ENCODE assay signal across 28 cellular contexts in the genomic region with DNA sequence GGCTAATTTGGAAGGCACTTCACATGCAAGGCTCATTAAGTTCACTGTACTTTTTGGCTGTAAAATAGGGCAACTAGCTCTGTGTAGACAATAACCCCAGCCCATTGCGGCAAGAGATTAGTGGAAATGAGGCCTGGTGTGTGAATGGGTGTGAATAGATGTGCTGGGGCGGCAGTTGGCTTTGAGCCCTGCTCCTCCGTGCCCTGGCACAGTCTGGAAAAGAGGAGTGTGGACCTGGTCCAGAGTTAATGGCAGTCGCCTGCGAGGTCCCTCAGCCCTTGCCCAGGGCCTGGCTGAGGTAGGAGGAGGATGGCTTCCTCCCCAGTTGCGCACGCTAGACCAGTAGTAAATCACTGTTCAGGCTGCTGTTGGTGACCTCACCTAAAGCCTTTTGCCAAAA. TPM values are rescaled to one million over a fixed set of nuclear protein-coding genes. Genes with fewer than 3 reads are reported as not detected.
DNase-seq lines count a peak whose midpoint lies in the region; ATAC-seq and TF ChIP-seq lines count a peak whose summit lies in the region.
"Had no signal": no experiment of that assay in that cellular context is flagged by ENCODE, and none has a peak within 500 bp of the region (broad histone marks: within the 10 kb centered on the region; RNA-seq: fewer than 3 reads in every experiment).

No MANE protein-coding gene starts in this region.

- no peaks in the 10 kb centered on the region for H3K9me3 ChIP-seq in HEK293 (ENCODE audit: control insufficient read depth, insufficient read depth, low read depth, low read length)
- H3K9me3 ChIP-seq in spleen: no peaks in the 10 kb centered on the region
- no peaks in the 10 kb centered on the region for H3K9me3 ChIP-seq in esophagus muscularis mucosa
- H3K9me3 ChIP-seq: adrenal gland, right lobe of liver, thoracic aorta had no signal

- DNase-seq in NCI-H446 (lab: John Stamatoyannopoulos, UW): peak; percentile 63 to 83
- peak; percentile 54 for DNase-seq in globus pallidus (ENCODE audit: low spot score)
- DNase-seq in spleen: peak; percentile 47
- DNase-seq in NOMO-1 treated with dmso at 0.1 percent for 144 hours (lab: John Stamatoyannopoulos, UW; ENCODE audit: unreplicated experiment): no peak
- no peak for DNase-seq in esophagus muscularis mucosa (ENCODE audit: extremely low spot score)
- DNase-seq: activated CD4-positive, alpha-beta T cell treated with anti-CD3 and anti-CD28 coated beads, Interleukin-2, amount 10 ng/mL, durations not matched to agents 7 days and 5 days; activated gamma-delta T cell; adrenal gland; COR-L47; foreskin fibroblast; H7; Kasumi-1; NCI-H1048; NCI-H2171; occipital lobe; right lobe of liver; SHP77 treated with DMSO at 0.1 percent for 48 hours had no signal

- no peak overlapping the region for H3K4me3 ChIP-seq in HEK293 (ENCODE audit: low read depth, low read length)
- H3K4me3 ChIP-seq in spleen: no peak overlapping the region
- no peak overlapping the region for H3K4me3 ChIP-seq in esophagus muscularis mucosa
- H3K4me3 ChIP-seq: adrenal gland, dorsolateral prefrontal cortex, right lobe of liver, thoracic aorta had no signal

- TF ChIP-seq POLR2A in spleen (IDR thresholded peaks at IDR 0.05) (no peak), esophagus muscularis mucosa (IDR thresholded peaks at IDR 0.05; ENCODE audit: low read depth) (no peak)

- 76 to 98% (median 93%) methylated on average over 5 to 7 of the region's 7 CpGs for WGBS in spleen, 5 donors
- WGBS in esophagus muscularis mucosa: 81% methylated on average over 7 of the region's 7 CpGs

- CTCF ChIA-PET in HEK293 (lab: Yijun Ruan, JAX): interaction anchor here (0.8 to 1.0 kb wide), 5 partner anchors 16 to 311 kb away, joined by 3 to 6 read pairs (median 3); no protein-coding TSS in a partner anchor

- H3K27ac ChIP-seq in HEK293 (ENCODE audit: extremely low read depth, low read depth, low read length): no peak overlapping the region
- H3K27ac ChIP-seq in spleen: no peak overlapping the region
- H3K27ac ChIP-seq in esophagus muscularis mucosa (replicated peaks in 1 of 4): no peak overlapping the region
- H3K27ac ChIP-seq: adrenal gland, dorsolateral prefrontal cortex, epithelial cell of prostate, right lobe of liver, thoracic aorta, VCaP had no signal

- H3K4me1 ChIP-seq in HEK293 (ENCODE audit: control insufficient read depth, insufficient read depth, low read length): no peaks in the 10 kb centered on the region
- peaks cover 0 to 17% (median 6%) of the 10 kb centered on the region in 6 donors for H3K4me1 ChIP-seq in spleen
- peaks cover 0 to 9% (median 3%) of the 10 kb centered on the region in 4 donors for H3K4me1 ChIP-seq in esophagus muscularis mucosa
- H3K4me1 ChIP-seq: adrenal gland had no signal

- H3K36me3 ChIP-seq in HEK293 (ENCODE audit: control insufficient read depth in 2 of 2, insufficient read depth in 1 of 2, low read length in 2 of 2): no peaks in the 10 kb centered on the region
- H3K36me3 ChIP-seq in spleen: no peaks in the 10 kb centered on the region
- H3K36me3 ChIP-seq in esophagus muscularis mucosa: no peaks in the 10 kb centered on the region
- H3K36me3 ChIP-seq: adrenal gland, right lobe of liver, thoracic aorta had no signal

- intact Hi-C loops in spleen (cut with DNase I; ENCODE audit: low total_unique reads) (no loop called here), esophagus muscularis mucosa (cut with DNase I) (no loop called here)

- TF ChIP-seq CTCF in HEK293 (tag by site-specific recombination; IDR thresholded peaks at IDR 0.05) (no peak), spleen (IDR thresholded peaks at IDR 0.05 in 8 of 11, conservative IDR thresholded peaks at IDR 0.05 in 3 of 11) (no peak), esophagus muscularis mucosa (IDR thresholded peaks at IDR 0.05) (no peak)

- H3K27me3 ChIP-seq in spleen (replicated peaks in 1 of 7): peaks cover 0 to 86% (median 43%) of the 10 kb centered on the region in 7 donors
- H3K27me3 ChIP-seq in esophagus muscularis mucosa: peaks cover 0 to 91% (median 14%) of the 10 kb centered on the region in 4 donors
- H3K27me3 ChIP-seq: right lobe of liver had no signal

- POLR2A ChIA-PET in HEK293 (lab: Yijun Ruan, JAX): interaction anchor here (0.6 kb wide), 1 partner anchor 548 kb away, joined by 3 read pairs; no protein-coding TSS in a partner anchor

- no peak for ATAC-seq in HG03432 (IDR thresholded peaks at IDR 0.05; ENCODE audit: unreplicated experiment)

- TF ChIP-seq EP300 in esophagus muscularis mucosa (IDR thresholded peaks at IDR 0.05): no peak

TF ChIP-seq in HEK293, 187 proteins besides CTCF, POLR2A, EP300 and RAD21:
- no peak for TF ChIP-seq TCF7L2 (IDR thresholded peaks at IDR 0.05; ENCODE audit: borderline replicate concordance, low read depth, low read length)
- TF ChIP-seq, protein P1, sequence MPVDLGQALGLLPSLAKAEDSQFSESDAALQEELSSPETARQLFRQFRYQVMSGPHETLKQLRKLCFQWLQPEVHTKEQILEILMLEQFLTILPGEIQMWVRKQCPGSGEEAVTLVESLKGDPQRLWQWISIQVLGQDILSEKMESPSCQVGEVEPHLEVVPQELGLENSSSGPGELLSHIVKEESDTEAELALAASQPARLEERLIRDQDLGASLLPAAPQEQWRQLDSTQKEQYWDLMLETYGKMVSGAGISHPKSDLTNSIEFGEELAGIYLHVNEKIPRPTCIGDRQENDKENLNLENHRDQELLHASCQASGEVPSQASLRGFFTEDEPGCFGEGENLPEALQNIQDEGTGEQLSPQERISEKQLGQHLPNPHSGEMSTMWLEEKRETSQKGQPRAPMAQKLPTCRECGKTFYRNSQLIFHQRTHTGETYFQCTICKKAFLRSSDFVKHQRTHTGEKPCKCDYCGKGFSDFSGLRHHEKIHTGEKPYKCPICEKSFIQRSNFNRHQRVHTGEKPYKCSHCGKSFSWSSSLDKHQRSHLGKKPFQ (tag by site-specific recombination; IDR thresholded peaks at IDR 0.05): peak; percentile 98
- TF ChIP-seq ZBTB8A (tag by site-specific recombination; IDR thresholded peaks at IDR 0.05): 0 out of 2 replicates have a peak, but pooled peaks have one; percentile 12

RNA-seq across cellular contexts. Expression of a gene that starts 4.8 kb away (rescaled TPM):
- total RNA-seq in spleen (not detected), esophagus muscularis mucosa (not detected)
- polyA plus RNA-seq in spleen: not detected
- total RNA-seq: activated CD4-positive, alpha-beta T cell treated with anti-CD3 and anti-CD28 coated beads, Interleukin-2, amount 10 ng/mL, durations not matched to agents 7 days and 5 days; adrenal gland; cardiac septum; H7; occipital lobe; OCI-LY7; T-helper 1 cell treated with Interleukin-12 subunit alpha and Interleukin-12 subunit beta and Interleukin-4 antibody, amounts not matched to agents 30 ng/mL and 1 ng/mL, for 36 hours; thoracic aorta had no signal
- polyA plus RNA-seq: keratinocyte had no signal

RNA-seq across cellular contexts. Expression of a gene that starts 22.3 kb away (rescaled TPM):
- total RNA-seq in spleen (not detected), esophagus muscularis mucosa (under 1 TPM in 2 of 4 donors, not detected in 2; 0.39 to 0.83 TPM)
- polyA plus RNA-seq in spleen: under 1 TPM in 2 of 3 donors, not detected in 1; 0.13 to 0.24 TPM
- total RNA-seq: activated CD4-positive, alpha-beta T cell treated with anti-CD3 and anti-CD28 coated beads, Interleukin-2, amount 10 ng/mL, durations not matched to agents 7 days and 5 days; cardiac septum; occipital lobe; OCI-LY7; T-helper 1 cell treated with Interleukin-12 subunit alpha and Interleukin-12 subunit beta and Interleukin-4 antibody, amounts not matched to agents 30 ng/mL and 1 ng/mL, for 36 hours; thoracic aorta had no signal

RNA-seq across cellular contexts. Expression of a gene that starts 25.3 kb away (rescaled TPM):
- total RNA-seq in spleen: under 1 TPM in 1 of 7 donors, not detected in 6; 0.25 TPM
- polyA plus RNA-seq in spleen: under 1 TPM in 1 of 3 donors, not detected in 2; 0.12 TPM
- not detected for total RNA-seq in esophagus muscularis mucosa
- total RNA-seq: activated CD4-positive, alpha-beta T cell treated with anti-CD3 and anti-CD28 coated beads, Interleukin-2, amount 10 ng/mL, durations not matched to agents 7 days and 5 days; cardiac septum; H7; lung microvascular endothelial cell; occipital lobe; OCI-LY7; T-helper 1 cell treated with Interleukin-12 subunit alpha and Interleukin-12 subunit beta and Interleukin-4 antibody, amounts not matched to agents 30 ng/mL and 1 ng/mL, for 36 hours; thoracic aorta had no signal
- polyA plus RNA-seq: keratinocyte had no signal

RNA-seq across cellular contexts. Expression of a gene that starts 39.6 kb away (rescaled TPM):
- total RNA-seq in spleen (10 to 100 TPM in 2 of 7 donors, 1 to 10 TPM in 5; 4.4 to 20.8 (median 8.6) TPM), esophagus muscularis mucosa (10 to 100 TPM in 1 of 4 donors, 1 to 10 TPM in 3; 5.6 to 15.3 (median 6.8) TPM)
- polyA plus RNA-seq in spleen: 1 to 10 TPM; 1.9 to 3.8 (median 2.5) TPM
- total RNA-seq: T-helper 1 cell treated with Interleukin-12 subunit alpha and Interleukin-12 subunit beta and Interleukin-4 antibody, amounts not matched to agents 30 ng/mL and 1 ng/mL, for 36 hours had no signal

Comparison
In these comparisons a context has a peak if more than half of its experiments do, and no peak if none do; other contexts are left out.
1. DNase-seq: peak in NCI-H446 (2 of 2), globus pallidus (single experiment) and spleen (single experiment); none in NOMO-1 treated with dmso at 0.1 percent for 144 hours (single experiment) and esophagus muscularis mucosa (single experiment).